ENCODE assay signal across 17 cellular contexts in genomic region chr13:113506025-113506685, GRCh38. TPM values are rescaled to one million over a fixed set of nuclear protein-coding genes. Genes with fewer than 3 reads are reported as not detected.
DNase-seq lines count a peak whose midpoint lies in the region; ATAC-seq and TF ChIP-seq lines count a peak whose summit lies in the region.
"Had no signal": no experiment of that assay in that cellular context is flagged by ENCODE, and none has a peak within 500 bp of the region (broad histone marks: within the 10 kb centered on the region; RNA-seq: fewer than 3 reads in every experiment).

No MANE protein-coding gene starts in this region.

- no peaks in the 10 kb centered on the region for H3K4me1 Mint-ChIP-seq in MCF 10A (ENCODE audit: insufficient read depth, unreplicated experiment)
- H3K4me1 Mint-ChIP-seq in endodermal cell, result peaks cover 17% of the 10 kb centered on the region
- no peaks in the 10 kb centered on the region for H3K4me1 Mint-ChIP-seq in activated T-cell treated with anti-CD3 and anti-CD28 coated beads, Interleukin-2, amount 50 U/mL, for 72 hours (ENCODE audit: low read depth)
- H3K4me1 Mint-ChIP-seq: activated CD8-positive, alpha-beta memory T cell treated with anti-CD3 and anti-CD28 coated beads, Interleukin-2, amount 10 ng/mL, durations not matched to agents 7 days and 5 days had no signal

- 93 to 100% methylated on average over 1 to 16 of the region's 16 CpGs for WGBS in endodermal cell (ENCODE audit: insufficient coverage in 1 of 2, insufficient read length in 1 of 2), 2 experiments

- TF ChIP-seq POLR2A in breast epithelium (IDR thresholded peaks at IDR 0.05), result no peak
- peak; percentile 20 for TF ChIP-seq POLR2A in NB4 (IDR thresholded peaks at IDR 0.05; ENCODE audit: extremely low read depth, insufficient read length)

- H3K9me3 ChIP-seq in breast epithelium (no peaks in the 10 kb centered on the region), endodermal cell (ENCODE audit: control insufficient read depth, low read length) (no peaks in the 10 kb centered on the region), upper lobe of right lung (no peaks in the 10 kb centered on the region)
- H3K9me3 ChIP-seq: body of pancreas, sigmoid colon, thoracic aorta had no signal

- no peaks in the 10 kb centered on the region for H3K27me3 ChIP-seq in breast epithelium
- H3K27me3 ChIP-seq in endodermal cell (ENCODE audit: control insufficient read depth, insufficient read depth, low read length, poor library complexity, severe bottlenecking), result no peaks in the 10 kb centered on the region
- no peaks in the 10 kb centered on the region for H3K27me3 ChIP-seq in upper lobe of right lung
- H3K27me3 ChIP-seq: body of pancreas, sigmoid colon had no signal

- H3K4me1 ChIP-seq in breast epithelium, result no peaks in the 10 kb centered on the region
- peaks cover 9% of the 10 kb centered on the region for H3K4me1 ChIP-seq in endodermal cell (ENCODE audit: control insufficient read depth, insufficient read depth, low read length)
- H3K4me1 ChIP-seq in upper lobe of right lung, result no peaks in the 10 kb centered on the region
- H3K4me1 ChIP-seq: body of pancreas, sigmoid colon had no signal

- no peaks in the 10 kb centered on the region for H3K9me3 Mint-ChIP-seq in MCF 10A (ENCODE audit: unreplicated experiment)
- no peaks in the 10 kb centered on the region for H3K9me3 Mint-ChIP-seq in endodermal cell
- no peaks in the 10 kb centered on the region for H3K9me3 Mint-ChIP-seq in activated T-cell treated with anti-CD3 and anti-CD28 coated beads, Interleukin-2, amount 50 U/mL, for 72 hours
- H3K9me3 Mint-ChIP-seq: memory B cell had no signal

- H3K36me3 Mint-ChIP-seq in MCF 10A (ENCODE audit: insufficient read depth, unreplicated experiment) (peaks cover 55% of the 10 kb centered on the region), endodermal cell (ENCODE audit: low read depth) (peaks cover 56% of the 10 kb centered on the region)
- H3K36me3 Mint-ChIP-seq in activated T-cell treated with anti-CD3 and anti-CD28 coated beads, Interleukin-2, amount 50 U/mL, for 72 hours (ENCODE audit: insufficient read depth in 2 of 2), result peaks cover 1 to 10% of the 10 kb centered on the region in 2 donors

- H3K4me3 ChIP-seq in breast epithelium (no peak overlapping the region), NB4 (ENCODE audit: low read depth, low read length) (no peak overlapping the region), endodermal cell (ENCODE audit: low read length) (no peak overlapping the region), upper lobe of right lung (no peak overlapping the region), foreskin fibroblast (ENCODE audit: low read depth in 1 of 2, low read length in 2 of 2) (no peak overlapping the region)
- H3K4me3 ChIP-seq: body of pancreas, sigmoid colon, thoracic aorta had no signal

- no peaks in the 10 kb centered on the region for H3K27me3 Mint-ChIP-seq in MCF 10A (ENCODE audit: insufficient read depth, unreplicated experiment)
- H3K27me3 Mint-ChIP-seq in endodermal cell (ENCODE audit: insufficient read depth), result no peaks in the 10 kb centered on the region
- no peaks in the 10 kb centered on the region for H3K27me3 Mint-ChIP-seq in activated T-cell treated with anti-CD3 and anti-CD28 coated beads, Interleukin-2, amount 50 U/mL, for 72 hours (ENCODE audit: low read depth)
- H3K27me3 Mint-ChIP-seq: activated CD8-positive, alpha-beta memory T cell treated with anti-CD3 and anti-CD28 coated beads, Interleukin-2, amount 10 ng/mL, durations not matched to agents 7 days and 5 days; memory B cell had no signal

- CTCF ChIA-PET in MCF 10A (lab: Yijun Ruan, JAX), result no interaction called here

- BruUV-seq in MCF 10A (replicated peaks; lab: Mats Ljungman, UMichigan), result no TSS peak

- H3K4me3 Mint-ChIP-seq in MCF 10A (ENCODE audit: unreplicated experiment) (no peak overlapping the region), endodermal cell (no peak overlapping the region)
- no peak overlapping the region for H3K4me3 Mint-ChIP-seq in activated T-cell treated with anti-CD3 and anti-CD28 coated beads, Interleukin-2, amount 50 U/mL, for 72 hours
- H3K4me3 Mint-ChIP-seq: activated CD8-positive, alpha-beta memory T cell treated with anti-CD3 and anti-CD28 coated beads, Interleukin-2, amount 10 ng/mL, durations not matched to agents 7 days and 5 days; memory B cell had no signal

- ATAC-seq in upper lobe of right lung (peak; percentile 30), GM19455 (IDR thresholded peaks at IDR 0.05; ENCODE audit: unreplicated experiment) (no peak)
- ATAC-seq in activated T-cell treated with anti-CD3 and anti-CD28 coated beads, Interleukin-2, amount 50 U/mL, for 72 hours (replicated peaks in 1 of 2), result no peak
- ATAC-seq: activated CD8-positive, alpha-beta memory T cell treated with anti-CD3 and anti-CD28 coated beads, Interleukin-2, amount 10 ng/mL, durations not matched to agents 7 days and 5 days; body of pancreas had no signal

- no peak for TF ChIP-seq CTCF in MCF 10A (IDR thresholded peaks at IDR 0.05; ENCODE audit: unreplicated experiment)
- TF ChIP-seq CTCF in breast epithelium (IDR thresholded peaks at IDR 0.05), result no peak
- no peak for TF ChIP-seq CTCF in NB4 (IDR thresholded peaks at IDR 0.05; ENCODE audit: low read depth, low read length)
- TF ChIP-seq CTCF in endodermal cell (conservative IDR thresholded peaks at IDR 0.05), result no peak
- no peak for TF ChIP-seq CTCF in upper lobe of right lung (IDR thresholded peaks at IDR 0.05)
- TF ChIP-seq CTCF in foreskin fibroblast (IDR thresholded peaks at IDR 0.05; ENCODE audit: low read depth, low read length), result no peak

- intact Hi-C loops in MCF 10A (cut with micrococcal nuclease), result no loop called here
- intact Hi-C loops in breast epithelium (cut with DNase I; ENCODE audit: low total_unique reads), result no loop called here
- intact Hi-C loops in upper lobe of right lung (cut with DNase I), result no loop called here

- POLR2A ChIA-PET in MCF 10A (lab: Yijun Ruan, JAX), result interaction anchor here (0.7 to 1.1 kb wide), 2 partner anchors 23 to 32 kb away, joined by 3 read pairs; no protein-coding TSS in a partner anchor

- H3K27ac Mint-ChIP-seq in MCF 10A (ENCODE audit: low read depth, unreplicated experiment) (peak overlapping the region; percentile 5), endodermal cell (peak overlapping the region; percentile 70)
- no peak overlapping the region for H3K27ac Mint-ChIP-seq in activated T-cell treated with anti-CD3 and anti-CD28 coated beads, Interleukin-2, amount 50 U/mL, for 72 hours
- H3K27ac Mint-ChIP-seq: activated CD8-positive, alpha-beta memory T cell treated with anti-CD3 and anti-CD28 coated beads, Interleukin-2, amount 10 ng/mL, durations not matched to agents 7 days and 5 days; memory B cell had no signal

- H3K36me3 ChIP-seq in breast epithelium (peaks cover 3% of the 10 kb centered on the region), endodermal cell (ENCODE audit: control insufficient read depth, insufficient read depth, low read length) (peaks cover 63% of the 10 kb centered on the region), upper lobe of right lung (peaks cover 58% of the 10 kb centered on the region)

- DNase-seq in MCF 10A (ENCODE audit: unreplicated experiment), result no peak
- DNase-seq in breast epithelium (ENCODE audit: low spot score in 2 of 2), result no peak
- DNase-seq in NB4 (ENCODE audit: low read depth), result peak; percentile 85
- no peak for DNase-seq in endodermal cell
- no peak for DNase-seq in upper lobe of right lung
- DNase-seq in foreskin fibroblast, result no peak
- DNase-seq in activated T-cell treated with anti-CD3 and anti-CD28 coated beads, Interleukin-2, amount 50 U/mL, for 72 hours, result no peak
- DNase-seq: activated CD8-positive, alpha-beta memory T cell treated with anti-CD3 and anti-CD28 coated beads, Interleukin-2, amount 10 ng/mL, durations not matched to agents 7 days and 5 days; activated gamma-delta T cell treated with Interleukin-2 at 50 U/mL for 16 hours; body of pancreas; Calu3; NCI-H1092 treated with DMSO at 0.1 percent for 48 hours; sigmoid colon; stimulated activated CD8-positive, alpha-beta memory T cell treated with anti-CD3 and anti-CD28 coated beads, Interleukin-4, amount 100 ng/mL, for 48 hours had no signal

- peak overlapping the region in 1 of 2 donors; percentile 48 for H3K27ac ChIP-seq in breast epithelium
- H3K27ac ChIP-seq in endodermal cell (ENCODE audit: low read depth, low read length), result no peak overlapping the region
- no peak overlapping the region for H3K27ac ChIP-seq in upper lobe of right lung
- H3K27ac ChIP-seq: body of pancreas, sigmoid colon, thoracic aorta had no signal

- no peak overlapping the region for H3K9ac ChIP-seq in endodermal cell (ENCODE audit: extremely low read depth, low read length, poor library complexity, severe bottlenecking)

RNA-seq across cellular contexts. Expression of gene DCUN1D2, which starts 15.6 kb away (rescaled TPM):
- total RNA-seq in MCF 10A (2022) (20.4 and 22.0 TPM in 2 replicates), breast epithelium (10 to 100 TPM; 15.8 to 22.4 (median 16.4) TPM), endodermal cell (10 to 100 TPM; 35.8 to 44.7 TPM), upper lobe of right lung (24.6 TPM)
- 23.4 TPM for polyA plus RNA-seq in endodermal cell (2013, experiment 1 of 2)
- polyA plus RNA-seq in endodermal cell (2013, experiment 2 of 2), result 23.9 TPM
- 10 to 100 TPM; 24.6 to 26.2 TPM for total RNA-seq in activated T-cell treated with anti-CD3 and anti-CD28 coated beads, Interleukin-2, amount 50 U/mL, for 72 hours

RNA-seq across cellular contexts. Expression of gene ADPRHL1, which starts 52.9 kb away (rescaled TPM):
- total RNA-seq in MCF 10A (2022) (2.6 and 4.3 TPM in 2 replicates), breast epithelium (1 to 10 TPM; 1.8 to 2.7 (median 2.0) TPM), endodermal cell (1 to 10 TPM; 1.6 to 2.9 TPM), upper lobe of right lung (1.9 TPM)
- 2.7 TPM for polyA plus RNA-seq in endodermal cell (2013, experiment 1 of 2)
- 3.2 TPM for polyA plus RNA-seq in endodermal cell (2013, experiment 2 of 2)
- 1 to 10 TPM; 1.4 to 2.1 TPM for total RNA-seq in activated T-cell treated with anti-CD3 and anti-CD28 coated beads, Interleukin-2, amount 50 U/mL, for 72 hours
